8 cellular contexts compared by ENCODE assay signal in the genomic region with DNA sequence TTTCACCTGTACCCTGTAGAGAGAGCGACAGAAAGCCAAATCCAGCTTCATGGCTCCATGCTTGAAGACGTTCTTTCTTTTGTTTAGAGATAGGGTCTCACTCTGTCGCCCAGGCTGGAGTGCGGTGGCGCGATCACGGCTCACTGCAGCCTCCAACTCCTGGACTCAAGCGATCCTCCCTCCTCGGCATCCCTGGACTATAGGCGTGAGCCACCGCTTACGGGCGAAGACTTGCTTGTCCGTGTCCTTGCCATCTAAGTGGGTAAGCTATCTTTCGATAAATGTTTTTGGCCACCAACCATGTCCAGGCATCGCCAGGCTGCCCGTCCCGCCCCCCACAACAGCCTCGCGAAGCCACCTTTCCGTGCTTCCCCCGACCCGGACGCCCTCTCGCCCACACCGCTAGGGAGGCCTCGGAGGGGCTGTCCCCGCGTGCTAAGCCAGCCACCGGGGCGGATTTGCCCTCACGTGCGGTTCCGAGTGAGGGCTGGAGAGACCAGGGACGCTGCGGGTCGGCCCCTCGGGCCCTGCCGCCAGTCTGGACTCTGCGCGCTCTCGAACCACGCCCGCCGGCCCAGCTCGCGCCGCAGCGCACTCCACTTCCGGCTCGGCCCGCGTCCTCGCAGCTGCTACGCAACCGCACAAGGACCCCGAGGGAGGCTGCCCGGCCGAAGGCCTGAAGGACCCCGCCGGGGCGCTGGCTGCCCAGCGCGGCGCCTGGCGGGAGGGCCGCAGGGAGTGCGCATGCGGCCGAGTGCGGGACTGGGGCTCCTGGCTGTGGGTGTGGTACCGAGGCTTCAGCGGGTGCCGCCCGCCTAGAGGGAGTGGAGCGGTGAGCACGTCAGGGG. TPM values are rescaled to one million over a fixed set of nuclear protein-coding genes. Genes with fewer than 3 reads are reported as not detected.
DNase-seq lines count a peak whose midpoint lies in the region; ATAC-seq, FAIRE-seq and TF ChIP-seq lines count a peak whose summit lies in the region.
"Not testable (repeated sequence)": the region's sequence is repeated elsewhere in the genome, so short reads cannot be mapped to it uniquely, and the experiment has no call there.

A gene (minus strand): TSS at position 604 of the 848 bp plus-strand sequence. CDS start 1,342 bp downstream, outside the sequence.

- not testable (repeated sequence) for H2AFZ ChIP-seq in astrocyte (ENCODE audit: low read depth, low read length)

- peak within 1 kb of the TSS; percentile 72 for H3K27ac Mint-ChIP-seq in astrocyte (ENCODE audit: unreplicated experiment)

- H3K4me2 ChIP-seq in astrocyte (ENCODE audit: low read length), result peak within 1 kb of the TSS; percentile 82

- peak within 1 kb of the TSS; percentile 61 for H3K4me3 ChIP-seq in astrocyte (ENCODE audit: insufficient read depth, low read depth, low read length)
- H3K4me3 ChIP-seq in urinary bladder (ENCODE audit: low read depth, low read length), result peak within 1 kb of the TSS; percentile 30

- not testable (repeated sequence) for FAIRE-seq in astrocyte (lab: Jason Lieb, UNC)

- under 1% methylated on average over 58 of the region's 77 CpGs for WGBS in urinary bladder

- H3K9me3 ChIP-seq in astrocyte (ENCODE audit: insufficient read depth, low read depth, low read length), result not testable (repeated sequence)

- TF ChIP-seq CTCF in astrocyte (IDR thresholded peaks at IDR 0.05; ENCODE audit: insufficient read depth, low read depth, low read length), result not testable (repeated sequence)

- not testable (repeated sequence) for H3K27me3 Mint-ChIP-seq in astrocyte (ENCODE audit: low read depth, unreplicated experiment)

- H4K20me1 ChIP-seq in astrocyte (ENCODE audit: insufficient read depth, low read length), result not testable (repeated sequence)

- not testable (repeated sequence) for H3K4me1 Mint-ChIP-seq in astrocyte (ENCODE audit: low read depth, unreplicated experiment)

- ATAC-seq in GM18505 (IDR thresholded peaks at IDR 0.05; ENCODE audit: unreplicated experiment) (peak; percentile 99), HG02938 (IDR thresholded peaks at IDR 0.05; ENCODE audit: unreplicated experiment) (peak; percentile 95)

- H3K9ac ChIP-seq in astrocyte (ENCODE audit: low read length), result peak within 1 kb of the TSS; percentile 74

- peak; percentile 61 to 85 for DNase-seq in NCI-H1930 (lab: John Stamatoyannopoulos, UW)
- peak; percentile 73 for DNase-seq in T-helper 22 cell (ENCODE audit: low read depth)
- DNase-seq in astrocyte (ENCODE audit: low read depth), result peak; percentile 68
- peak; percentile 79 for DNase-seq in hepatic stellate cell (ENCODE audit: low spot score)
- DNase-seq in putamen (ENCODE audit: low spot score), result peak; percentile 86

- peak within 1 kb of the TSS; percentile 19 for H3K27ac ChIP-seq in astrocyte (ENCODE audit: low read depth, low read length)
- not testable (repeated sequence) for H3K27ac ChIP-seq in urinary bladder (ENCODE audit: low read depth)

- peak; percentile 44 for TF ChIP-seq POLR2A in GM18505 (IDR thresholded peaks at IDR 0.05; ENCODE audit: borderline replicate concordance, extremely low read depth, insufficient read depth, insufficient read length)

- H3K9me3 Mint-ChIP-seq in astrocyte (ENCODE audit: unreplicated experiment), result not testable (repeated sequence)

- not testable (repeated sequence) for H3K36me3 ChIP-seq in astrocyte (ENCODE audit: insufficient read depth, low read length); urinary bladder (ENCODE audit: insufficient read depth)

- not testable (repeated sequence) for H3K79me2 ChIP-seq in astrocyte (ENCODE audit: insufficient read depth, low read length)

- not testable (repeated sequence) for H3K27me3 ChIP-seq in astrocyte (ENCODE audit: insufficient read depth, low read length)

- not testable (repeated sequence) for H3K36me3 Mint-ChIP-seq in astrocyte (ENCODE audit: low read depth, unreplicated experiment)

- peak within 1 kb of the TSS; percentile 87 for H3K4me3 Mint-ChIP-seq in astrocyte (ENCODE audit: unreplicated experiment)

- not testable (repeated sequence) for H3K4me1 ChIP-seq in astrocyte (ENCODE audit: insufficient read depth, low read length); urinary bladder (ENCODE audit: insufficient read depth)

RNA-seq across cellular contexts. Expression of the gene that starts here (rescaled TPM):
- total RNA-seq in astrocyte (26.6 and 27.5 TPM in 2 replicates), urinary bladder (9.5 TPM)
- polyA plus RNA-seq in urinary bladder, result 21.0 TPM
